15 cellular contexts compared by ENCODE assay signal in the genomic region with DNA sequence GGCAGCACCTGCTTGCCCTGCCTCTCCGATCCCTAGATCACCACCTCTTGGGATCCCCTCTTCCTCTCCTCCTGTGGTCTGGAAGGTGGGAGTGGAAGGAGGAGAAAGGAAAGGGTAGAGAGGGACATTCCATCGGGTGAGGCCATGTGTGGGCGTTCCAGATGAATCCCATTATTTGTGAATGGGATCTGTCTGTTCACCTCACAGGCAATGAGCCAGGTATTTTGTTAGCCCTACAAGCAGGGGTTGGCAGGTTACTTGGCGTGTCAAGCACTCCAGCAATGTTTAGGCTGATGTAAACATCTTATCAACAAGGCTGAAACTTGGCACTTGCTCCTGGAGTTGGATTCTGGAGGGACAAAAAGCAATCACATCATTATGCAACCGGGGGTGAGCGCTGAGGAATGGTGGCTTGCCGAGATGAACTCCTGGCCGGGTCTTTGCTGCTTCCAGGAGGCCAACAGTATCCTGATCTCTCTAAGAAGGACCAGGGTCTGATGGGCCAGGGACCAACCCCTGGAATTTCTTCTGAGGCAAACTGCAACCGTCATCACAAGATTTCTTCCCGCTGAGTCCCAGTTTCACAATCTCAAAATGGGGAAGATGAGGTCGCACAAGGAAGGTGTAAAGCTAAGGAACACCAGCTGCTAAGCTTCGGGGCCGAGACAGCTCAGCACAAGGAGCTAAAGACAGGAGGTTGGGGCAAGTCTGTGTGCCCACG. TPM values are rescaled to one million over a fixed set of nuclear protein-coding genes. Genes with fewer than 3 reads are reported as not detected.
A peak's percentile ranks its signal among the peaks of the same experiment; 100 is the strongest.
DNase-seq lines count a peak whose midpoint lies in the region; ATAC-seq and TF ChIP-seq lines count a peak whose summit lies in the region.
"Had no signal": no experiment of that assay in that cellular context is flagged by ENCODE, and none has a peak within 500 bp of the region (broad histone marks: within the 10 kb centered on the region; RNA-seq: fewer than 3 reads in every experiment).

No MANE protein-coding gene starts in this region.

- WGBS in prostate gland: 57% methylated on average over 14 of the region's 14 CpGs

- intact Hi-C loops in prostate gland (cut with DNase I): loop anchor here (5.0 kb wide), 1 partner anchor 103 kb away; no protein-coding TSS in a partner anchor

- ATAC-seq in GM19463 (IDR thresholded peaks at IDR 0.05; ENCODE audit: unreplicated experiment) (no peak), HG03521 (IDR thresholded peaks at IDR 0.05; ENCODE audit: unreplicated experiment) (no peak)
- ATAC-seq: gastrocnemius medialis, psoas muscle, SK-N-SH treated with all-trans-retinoic acid at 6 μM for 48 hours had no signal

- H3K9me3 ChIP-seq in prostate gland: no peaks in the 10 kb centered on the region
- H3K9me3 ChIP-seq: gastrocnemius medialis, psoas muscle had no signal

- in situ Hi-C loops in ACHN (cut with HindIII; ENCODE audit: low pct_ligation_motif_present, low pct_unique_long_range_greater_than_20kb, low sequenced_read_pairs): no loop called here

- peaks cover 1% of the 10 kb centered on the region for H3K27me3 ChIP-seq in prostate gland (replicated peaks; ENCODE audit: insufficient read depth)
- H3K27me3 ChIP-seq: gastrocnemius medialis had no signal

- H3K4me3 ChIP-seq in fibroblast of mammary gland (ENCODE audit: control insufficient read depth, low read depth, low read length): no peak overlapping the region
- H3K4me3 ChIP-seq in prostate gland: no peak overlapping the region
- H3K4me3 ChIP-seq: gastrocnemius medialis, psoas muscle had no signal

- no peaks in the 10 kb centered on the region for H3K36me3 ChIP-seq in prostate gland
- H3K36me3 ChIP-seq: gastrocnemius medialis had no signal

- H3K27ac ChIP-seq in prostate gland: peak overlapping the region; percentile 29 to 34
- H3K27ac ChIP-seq: 22Rv1, gastrocnemius medialis, psoas muscle had no signal

- TF ChIP-seq POLR2A in prostate gland (IDR thresholded peaks at IDR 0.05): no peak

- DNase-seq in NCI-H1105 treated with DMSO at 0.1 percent for 48 hours (lab: John Stamatoyannopoulos, UW) (peak; percentile 28), NCI-H1105 (lab: John Stamatoyannopoulos, UW) (no peak), MV-4-11 (lab: John Stamatoyannopoulos, UW) (peak; percentile 72), fibroblast of mammary gland (ENCODE audit: low read depth) (peak; percentile 55), prostate gland (ENCODE audit: low spot score) (no peak), ACHN (no peak)
- DNase-seq: activated gamma-delta T cell treated with Interleukin-2 at 50 U/mL for 16 hours, EL, gastrocnemius medialis, NCI-H2171 had no signal

- no peak for TF ChIP-seq CTCF in fibroblast of mammary gland (conservative IDR thresholded peaks at IDR 0.05; ENCODE audit: control insufficient read depth, insufficient read depth, low read depth, low read length)
- no peak for TF ChIP-seq CTCF in prostate gland (IDR thresholded peaks at IDR 0.05)

- H3K4me1 ChIP-seq in prostate gland (replicated peaks): no peaks in the 10 kb centered on the region

RNA-seq across cellular contexts. Expression of a gene that starts 7.8 kb away (rescaled TPM):
- total RNA-seq in prostate gland: 1 to 10 TPM in 1 of 2 donors, under 1 TPM in 1; 0.82 to 1.7 TPM

RNA-seq across cellular contexts. Expression of a gene that starts 27.8 kb away (rescaled TPM):
- total RNA-seq in prostate gland: 1 to 10 TPM in 1 of 2 donors, under 1 TPM in 1; 0.59 to 1.5 TPM

Comparison
In these comparisons a context has a peak if more than half of its experiments do, and no peak if none do; other contexts are left out.
1. DNase-seq: peak in NCI-H1105 treated with DMSO at 0.1 percent for 48 hours (single experiment), MV-4-11 (single experiment) and fibroblast of mammary gland (single experiment); none in NCI-H1105 (single experiment), prostate gland (single experiment) and ACHN (single experiment).